In the genomic region with DNA sequence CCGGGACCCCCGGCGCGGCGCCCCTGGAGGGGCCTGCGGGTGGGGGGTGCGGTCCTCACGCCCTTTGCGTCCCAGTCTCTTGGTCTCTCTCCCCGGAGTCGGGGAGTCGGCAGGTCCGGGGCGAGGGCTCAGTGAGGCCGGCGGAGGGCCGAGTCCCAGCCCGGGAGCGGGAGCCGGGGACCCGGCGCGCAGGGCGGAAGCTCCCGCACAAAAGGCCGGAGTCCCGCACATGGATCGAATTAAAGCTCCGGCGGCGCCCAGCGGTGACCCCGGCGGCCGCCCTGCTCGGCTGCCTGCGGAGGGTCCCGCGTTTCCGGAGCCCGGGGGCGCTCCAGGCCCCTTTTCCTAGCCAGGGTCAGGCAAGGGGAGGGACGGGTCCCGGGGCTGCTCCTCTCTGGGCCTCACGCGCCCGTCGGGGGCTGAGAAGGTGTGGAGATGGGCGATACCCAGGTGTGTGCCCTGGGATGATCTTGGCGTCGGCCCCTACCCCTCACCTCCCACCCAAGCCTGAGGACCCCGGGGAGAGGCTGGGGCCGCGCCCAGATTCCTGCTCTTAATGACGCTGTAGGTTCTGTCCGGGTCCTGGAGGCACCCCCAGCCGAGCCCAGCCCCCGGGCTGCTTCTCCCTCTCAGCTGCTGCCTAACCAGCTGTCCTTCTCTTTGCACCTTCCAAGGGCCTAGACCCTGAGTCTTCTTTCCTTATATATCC, we compare ENCODE assay signal across 10 cellular contexts. TPM values are rescaled to one million over a fixed set of nuclear protein-coding genes. Genes with fewer than 3 reads are reported as not detected.
DNase-seq lines count a peak whose midpoint lies in the region; TF ChIP-seq lines count a peak whose summit lies in the region.
"Had no signal": no experiment of that assay in that cellular context is flagged by ENCODE, and none has a peak within 500 bp of the region (broad histone marks: within the 10 kb centered on the region; RNA-seq: fewer than 3 reads in every experiment).

No MANE protein-coding gene starts in this region.

- TF ChIP-seq CTCF in esophagus squamous epithelium (IDR thresholded peaks at IDR 0.05) (no peak), nephron (IDR thresholded peaks at IDR 0.05; ENCODE audit: unreplicated experiment in 3 of 3) (no peak)

- TF ChIP-seq POLR2A in esophagus squamous epithelium (IDR thresholded peaks at IDR 0.05), result no peak

- DNase-seq in AG20443 (ENCODE audit: low spot score) (peak; percentile 84), RPMI7951 (ENCODE audit: low read depth) (peak; percentile 26), esophagus squamous epithelium (lab: John Stamatoyannopoulos, UW) (no peak), OCI-M1 (lab: John Stamatoyannopoulos, UW) (no peak), NCI-H1105 (lab: John Stamatoyannopoulos, UW) (no peak), HK-2 (ENCODE audit: unreplicated experiment) (no peak), putamen (ENCODE audit: low spot score) (no peak)
- DNase-seq: NCI-H774 had no signal

- peaks cover 34% of the 10 kb centered on the region for H3K4me1 Mint-ChIP-seq in nephron

- peak overlapping the region; percentile 65 to 85 (median 82) for H3K4me3 ChIP-seq in esophagus squamous epithelium

- H3K36me3 ChIP-seq in esophagus squamous epithelium, result no peaks in the 10 kb centered on the region

- no peaks in the 10 kb centered on the region for H3K9me3 ChIP-seq in esophagus squamous epithelium

- peaks cover 0 to 37% (median 1%) of the 10 kb centered on the region in 4 donors for H3K27me3 ChIP-seq in esophagus squamous epithelium

- no peaks in the 10 kb centered on the region for H3K9me3 Mint-ChIP-seq in nephron

- peaks cover 13% of the 10 kb centered on the region for H3K36me3 Mint-ChIP-seq in nephron (ENCODE audit: low read depth)

- intact Hi-C loops in esophagus squamous epithelium (cut with DNase I), result no loop called here

- peak overlapping the region; percentile 86 to 90 (median 88) for H3K27ac ChIP-seq in esophagus squamous epithelium

- peak overlapping the region; percentile 90 to 95 (median 95) for H3K4me3 Mint-ChIP-seq in nephron

- H3K27me3 Mint-ChIP-seq in nephron (ENCODE audit: low read depth), result no peaks in the 10 kb centered on the region

- H3K27ac Mint-ChIP-seq in nephron, result peak overlapping the region; percentile 78 to 97 (median 94)

- 2% methylated on average over 7 of the region's 58 CpGs; no CpG with 5 or more reads in 1 of the 2 donors for WGBS in esophagus squamous epithelium, 2 donors

- H3K4me1 ChIP-seq in esophagus squamous epithelium, result peaks cover 36 to 74% (median 43%) of the 10 kb centered on the region in 3 donors

RNA-seq across cellular contexts. Expression of a gene that starts 0.5 kb away (rescaled TPM):
- total RNA-seq in RPMI7951 (2014; rRNA removed; shearing (Covaris generic)), result 57.3 and 75.5 TPM in 2 replicates
- 10 to 100 TPM; 28.2 to 46.0 (median 29.4) TPM for total RNA-seq in esophagus squamous epithelium

RNA-seq across cellular contexts. Expression of a gene that starts 16.8 kb away (rescaled TPM):
- total RNA-seq in RPMI7951 (2014; rRNA removed; shearing (Covaris generic)), result not detected in 2 replicates
- not detected for total RNA-seq in esophagus squamous epithelium
- total RNA-seq: glomerular endothelial cell had no signal

RNA-seq across cellular contexts. Expression of a gene that starts 23.0 kb away (rescaled TPM):
- 0.12 and 0.29 TPM in 2 replicates for total RNA-seq in RPMI7951 (2014; rRNA removed; shearing (Covaris generic))
- total RNA-seq in esophagus squamous epithelium, result 1 to 10 TPM in 2 of 4 donors, under 1 TPM in 2; 0.44 to 1.1 (median 0.83) TPM

RNA-seq across cellular contexts. Expression of a gene that starts 48.3 kb away (rescaled TPM):
- 3.2 and 4.0 TPM in 2 replicates for total RNA-seq in RPMI7951 (2014; rRNA removed; shearing (Covaris generic))
- 1 to 10 TPM in 1 of 4 donors, under 1 TPM in 3; 0.64 to 1.8 (median 0.78) TPM for total RNA-seq in esophagus squamous epithelium

Comparison
In these comparisons a context has a peak if more than half of its experiments do, and no peak if none do; other contexts are left out.
1. DNase-seq: peak in AG20443 (single experiment) and RPMI7951 (single experiment); none in esophagus squamous epithelium (single experiment), OCI-M1 (single experiment), NCI-H1105 (single experiment), HK-2 (single experiment) and putamen (single experiment).